ENCODE assay signal across 19 cellular contexts in genomic region chr4:7674706-7675105, GRCh38.
DNase-seq lines count a peak whose midpoint lies in the region; ATAC-seq and TF ChIP-seq lines count a peak whose summit lies in the region.
"Had no signal": no experiment of that assay in that cellular context is flagged by ENCODE, and none has a peak within 500 bp of the region (broad histone marks: within the 10 kb centered on the region; RNA-seq: fewer than 3 reads in every experiment).

No MANE protein-coding gene starts in this region.

- no peaks in the 10 kb centered on the region for H3K27me3 ChIP-seq in BLaER1 treated with 17β-estradiol and CSF1 and Interleukin-3, amounts not matched to agents 10 nM and 100 nM
- H3K27me3 ChIP-seq in osteoblast (ENCODE audit: insufficient read depth, low read length), result peaks cover 27% of the 10 kb centered on the region
- H3K27me3 ChIP-seq: BLaER1 had no signal

- H3K79me2 ChIP-seq in osteoblast (ENCODE audit: insufficient read depth, low read length), result no peaks in the 10 kb centered on the region

- H3K27ac Mint-ChIP-seq in glutamatergic neuron (ENCODE audit: unreplicated experiment), result no peak overlapping the region
- H3K27ac Mint-ChIP-seq: B cell; CD4-positive, alpha-beta T cell; CD8-positive, alpha-beta memory T cell had no signal

- peaks cover 14% of the 10 kb centered on the region for H3K9me3 Mint-ChIP-seq in glutamatergic neuron (ENCODE audit: unreplicated experiment)

- TF ChIP-seq CTCF in glutamatergic neuron (IDR thresholded peaks at IDR 0.05; ENCODE audit: partially characterized antibody, unreplicated experiment), result no peak
- no peak for TF ChIP-seq CTCF in osteoblast (IDR thresholded peaks at IDR 0.05; ENCODE audit: extremely low read depth, low read depth, low read length)

- peaks cover 0 to 8% (median 0%) of the 10 kb centered on the region in 11 experiments; a peak in 2 of 22 replicates for H4K20me1 ChIP-seq in BLaER1 treated with 17β-estradiol and CSF1 and Interleukin-3, amounts not matched to agents 10 nM and 100 nM
- H4K20me1 ChIP-seq in osteoblast (ENCODE audit: insufficient read depth, low read length), result no peaks in the 10 kb centered on the region
- H4K20me1 ChIP-seq: BLaER1 had no signal

- peak overlapping the region in 2 of 11 experiments; percentile 42 to 46; a peak in 3 of 22 replicates for H3K27ac ChIP-seq in BLaER1 treated with 17β-estradiol and CSF1 and Interleukin-3, amounts not matched to agents 10 nM and 100 nM
- no peak overlapping the region for H3K27ac ChIP-seq in osteoblast (ENCODE audit: low read depth, low read length)
- H3K27ac ChIP-seq: 22Rv1, BLaER1, GM23248 had no signal

- H3K4me3 Mint-ChIP-seq in glutamatergic neuron (ENCODE audit: unreplicated experiment), result no peak overlapping the region
- H3K4me3 Mint-ChIP-seq: B cell; CD4-positive, alpha-beta T cell; CD8-positive, alpha-beta memory T cell had no signal

- 0 out of 22 replicates have a peak, but pooled peaks cover 0 to 3% (median 0%) of the 10 kb centered on the region in 11 experiments for H3K36me3 ChIP-seq in BLaER1 treated with 17β-estradiol and CSF1 and Interleukin-3, amounts not matched to agents 10 nM and 100 nM
- no peaks in the 10 kb centered on the region for H3K36me3 ChIP-seq in osteoblast (ENCODE audit: insufficient read depth, low read length)
- H3K36me3 ChIP-seq: BLaER1 had no signal

- H3K4me1 ChIP-seq in BLaER1 treated with 17β-estradiol and CSF1 and Interleukin-3, amounts not matched to agents 10 nM and 100 nM, result peaks cover 27 to 58% (median 54%) of the 10 kb centered on the region in 10 experiments
- no peaks in the 10 kb centered on the region for H3K4me1 ChIP-seq in osteoblast (ENCODE audit: insufficient read depth, low read length)

- peak; percentile 42 for DNase-seq in DMS53 (lab: John Stamatoyannopoulos, UW)
- no peak for DNase-seq in DMS53 treated with DMSO at 0.1 percent for 48 hours (lab: John Stamatoyannopoulos, UW; ENCODE audit: unreplicated experiment)
- peak; percentile 6 for DNase-seq in glutamatergic neuron
- peak; percentile 59 for DNase-seq in osteoblast (ENCODE audit: insufficient read length, low spot score, missing footprints)
- DNase-seq in T-helper 1 cell, result no peak
- no peak for DNase-seq in ecto neural progenitor cell (ENCODE audit: low spot score)
- DNase-seq: CD4-positive, alpha-beta T cell; DMS 273 treated with DMSO at 0.1 percent for 48 hours; DND-41; GM23248; H7; HCEC 1CT had no signal

- H2AFZ ChIP-seq in osteoblast (ENCODE audit: low read length), result no peak overlapping the region
- H2AFZ ChIP-seq: GM23248 had no signal

- no peak for ATAC-seq in HG03108 (IDR thresholded peaks at IDR 0.05; ENCODE audit: unreplicated experiment)

- H3K9ac ChIP-seq in BLaER1 treated with 17β-estradiol and CSF1 and Interleukin-3, amounts not matched to agents 10 nM and 100 nM, result peak overlapping the region in 1 of 11 experiments; percentile 35; a peak in 1 of 22 replicates
- H3K9ac ChIP-seq: BLaER1, GM23248 had no signal

- H3K4me2 ChIP-seq in BLaER1 treated with 17β-estradiol and CSF1 and Interleukin-3, amounts not matched to agents 10 nM and 100 nM, result peak overlapping the region in 8 of 11 experiments; percentile 34 to 71 (median 54); a peak in 14 of 22 replicates
- H3K4me2 ChIP-seq in osteoblast (ENCODE audit: insufficient read depth, low read length), result no peak overlapping the region
- H3K4me2 ChIP-seq: BLaER1 had no signal

- peaks cover 22% of the 10 kb centered on the region for H3K36me3 Mint-ChIP-seq in glutamatergic neuron (ENCODE audit: unreplicated experiment)
- H3K36me3 Mint-ChIP-seq: CD14-positive monocyte had no signal

- H3K9me3 ChIP-seq in BLaER1 treated with 17β-estradiol and CSF1 and Interleukin-3, amounts not matched to agents 10 nM and 100 nM (replicated peaks in 1 of 11), result no peaks in the 10 kb centered on the region
- H3K9me3 ChIP-seq in osteoblast (ENCODE audit: low read depth, low read length), result peaks cover 3% of the 10 kb centered on the region
- H3K9me3 ChIP-seq: BLaER1 had no signal

- H3K4me1 Mint-ChIP-seq in glutamatergic neuron (ENCODE audit: low read depth, unreplicated experiment), result peaks cover 4% of the 10 kb centered on the region
- H3K4me1 Mint-ChIP-seq: B cell; CD8-positive, alpha-beta memory T cell had no signal

- H3K4me3 ChIP-seq in BLaER1 treated with 17β-estradiol and CSF1 and Interleukin-3, amounts not matched to agents 10 nM and 100 nM, result no peak overlapping the region
- no peak overlapping the region for H3K4me3 ChIP-seq in osteoblast (ENCODE audit: insufficient read depth, low read length)
- H3K4me3 ChIP-seq: BLaER1, GM23248 had no signal

- H3K27me3 Mint-ChIP-seq in glutamatergic neuron (ENCODE audit: unreplicated experiment), result peaks cover 5% of the 10 kb centered on the region
- H3K27me3 Mint-ChIP-seq: B cell had no signal

Comparison
In these comparisons a context has a peak if more than half of its experiments do, and no peak if none do; other contexts are left out.
1. DNase-seq: peak in DMS53 (single experiment), glutamatergic neuron (single experiment) and osteoblast (single experiment); none in DMS53 treated with DMSO at 0.1 percent for 48 hours (single experiment), T-helper 1 cell (0 of 5) and ecto neural progenitor cell (single experiment).